ENCODE assay signal across 8 cellular contexts in the genomic region with DNA sequence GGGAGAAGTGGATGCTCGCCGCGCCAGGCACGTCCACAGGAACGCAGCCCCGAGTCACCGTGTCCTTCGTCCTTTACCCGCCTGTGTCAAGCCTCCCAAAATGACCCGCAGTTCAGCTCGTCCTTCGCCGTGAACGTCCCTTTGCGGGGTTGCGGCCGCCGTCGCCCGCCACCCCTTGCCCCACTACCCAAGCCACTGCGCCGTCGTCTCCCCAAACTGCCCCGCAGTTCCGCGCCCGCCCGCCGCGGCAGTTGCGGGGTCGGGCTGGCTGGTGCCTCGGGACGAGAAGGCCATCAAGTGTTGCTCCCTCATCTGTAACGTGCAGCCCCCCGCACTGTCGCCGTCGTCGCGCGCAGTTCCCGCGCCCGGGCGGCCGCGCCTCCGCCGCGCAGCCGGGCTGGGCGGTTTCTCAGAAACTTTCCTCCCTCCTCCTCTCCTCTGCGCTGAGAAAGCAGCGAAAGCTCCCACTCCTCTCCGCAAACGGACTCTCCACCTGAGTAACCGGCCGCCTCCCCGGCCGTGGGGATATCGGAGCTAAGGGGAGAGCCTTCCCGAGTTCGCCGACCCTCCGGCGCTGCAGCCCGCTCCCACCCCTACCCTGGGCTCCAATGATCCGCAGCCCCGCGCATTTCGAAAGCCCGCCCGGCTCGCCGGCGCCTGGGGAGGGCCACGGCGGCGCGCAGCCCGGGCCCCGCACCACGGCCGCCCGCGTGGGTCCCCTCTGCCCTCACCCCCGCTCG. TPM values are rescaled to one million over a fixed set of nuclear protein-coding genes. Genes with fewer than 3 reads are reported as not detected.
A peak's percentile ranks its signal among the peaks of the same experiment; 100 is the strongest.
DNase-seq lines count a peak whose midpoint lies in the region; ATAC-seq and TF ChIP-seq lines count a peak whose summit lies in the region.

No MANE protein-coding gene starts in this region.

- peak overlapping the region; percentile 92 for H3K4me3 ChIP-seq in CD8-positive, alpha-beta T cell (ENCODE audit: low read depth, low read length)
- H3K4me3 ChIP-seq in KMS-11 (IDR thresholded peaks at IDR 0.05; ENCODE audit: insufficient read depth, low read depth, low read length), result no peak overlapping the region

- peaks cover 86% of the 10 kb centered on the region for H3K79me2 ChIP-seq in KMS-11 (ENCODE audit: insufficient read depth, low read depth)

- H3K4me1 Mint-ChIP-seq in CD8-positive, alpha-beta T cell (ENCODE audit: low read depth), result peaks cover 52% of the 10 kb centered on the region
- H3K4me1 Mint-ChIP-seq in activated CD8-positive, alpha-beta T cell treated with anti-CD3 and anti-CD28 coated beads for 36 hours (ENCODE audit: low read depth), result peaks cover 39% of the 10 kb centered on the region
- peaks cover 16% of the 10 kb centered on the region for H3K4me1 Mint-ChIP-seq in type B pancreatic cell (ENCODE audit: unreplicated experiment)

- no peak for TF ChIP-seq CTCF in CD8-positive, alpha-beta T cell (IDR thresholded peaks at IDR 0.05)
- no peak for TF ChIP-seq CTCF in KMS-11 (conservative IDR thresholded peaks at IDR 0.05; ENCODE audit: low read depth, low read length)
- TF ChIP-seq CTCF in activated CD8-positive, alpha-beta T cell treated with anti-CD3 and anti-CD28 coated beads for 36 hours (IDR thresholded peaks at IDR 0.05), result no peak
- no peak for TF ChIP-seq CTCF in type B pancreatic cell (conservative IDR thresholded peaks at IDR 0.05)

- H3K27me3 Mint-ChIP-seq in CD8-positive, alpha-beta T cell (ENCODE audit: low read depth), result no peaks in the 10 kb centered on the region
- H3K27me3 Mint-ChIP-seq in activated CD8-positive, alpha-beta T cell treated with anti-CD3 and anti-CD28 coated beads for 36 hours, result no peaks in the 10 kb centered on the region
- peaks cover 11% of the 10 kb centered on the region for H3K27me3 Mint-ChIP-seq in type B pancreatic cell

- H3K4me3 Mint-ChIP-seq in CD8-positive, alpha-beta T cell, result peak overlapping the region; percentile 94
- peak overlapping the region; percentile 86 for H3K4me3 Mint-ChIP-seq in activated CD8-positive, alpha-beta T cell treated with anti-CD3 and anti-CD28 coated beads for 36 hours
- peak overlapping the region; percentile 92 for H3K4me3 Mint-ChIP-seq in type B pancreatic cell

- intact Hi-C loops in CD8-positive, alpha-beta T cell (cut with DNase I, micrococcal nuclease), result loop anchor here (2.0 to 5.0 kb wide), 2 partner anchors 89 to 1658 kb away; a partner anchor contains a TSS
- intact Hi-C loops in activated CD8-positive, alpha-beta T cell treated with anti-CD3 and anti-CD28 coated beads for 36 hours (cut with micrococcal nuclease), result no loop called here

- no peak for ATAC-seq in CD8-positive, alpha-beta T cell
- ATAC-seq in activated CD8-positive, alpha-beta T cell treated with anti-CD3 and anti-CD28 coated beads for 36 hours, result no peak

- H3K9me3 Mint-ChIP-seq in CD8-positive, alpha-beta T cell, result no peaks in the 10 kb centered on the region
- H3K9me3 Mint-ChIP-seq in activated CD8-positive, alpha-beta T cell treated with anti-CD3 and anti-CD28 coated beads for 36 hours, result no peaks in the 10 kb centered on the region
- H3K9me3 Mint-ChIP-seq in type B pancreatic cell, result no peaks in the 10 kb centered on the region

- POLR2A ChIA-PET in CD8-positive, alpha-beta T cell (lab: Charles Lee), result interaction anchor here (0.7 to 14.5 kb wide), 16 partner anchors 8 to 993 kb away, joined by 3 to 339 read pairs (median 6); a partner anchor contains a TSS
- POLR2A ChIA-PET in activated CD8-positive, alpha-beta T cell treated with anti-CD3 and anti-CD28 coated beads for 36 hours (lab: Charles Lee), result interaction anchor here (0.6 to 7.2 kb wide), 15 partner anchors 9 to 1662 kb away, joined by 3 to 101 read pairs (median 4); a partner anchor contains a TSS

- peaks cover 54% of the 10 kb centered on the region for H3K36me3 Mint-ChIP-seq in CD8-positive, alpha-beta T cell
- peaks cover 70% of the 10 kb centered on the region for H3K36me3 Mint-ChIP-seq in activated CD8-positive, alpha-beta T cell treated with anti-CD3 and anti-CD28 coated beads for 36 hours (ENCODE audit: low read depth)
- peaks cover 37% of the 10 kb centered on the region for H3K36me3 Mint-ChIP-seq in type B pancreatic cell

- H3K9me3 ChIP-seq in CD8-positive, alpha-beta T cell (ENCODE audit: low read length), result no peaks in the 10 kb centered on the region

- H3K27ac ChIP-seq in CD8-positive, alpha-beta T cell (ENCODE audit: low read depth, low read length), result peak overlapping the region; percentile 97
- H3K27ac ChIP-seq in KMS-11 (peak overlapping the region; percentile 98), epithelial cell of prostate (peak overlapping the region; percentile 97)

- H3K36me3 ChIP-seq in CD8-positive, alpha-beta T cell (ENCODE audit: insufficient read depth, low read length), result peaks cover 20% of the 10 kb centered on the region
- peaks cover 24% of the 10 kb centered on the region; the same call in 1 of the 2 replicates for H3K36me3 ChIP-seq in KMS-11 (ENCODE audit: insufficient read depth)

- H3K9ac ChIP-seq in KMS-11, result peak overlapping the region; percentile 98

- no peaks in the 10 kb centered on the region for H3K27me3 ChIP-seq in CD8-positive, alpha-beta T cell (ENCODE audit: insufficient read depth, low read length)
- H3K27me3 ChIP-seq in KMS-11 (ENCODE audit: insufficient read depth, low read depth), result no peaks in the 10 kb centered on the region

- peak overlapping the region; percentile 84 for H3K4me2 ChIP-seq in KMS-11

- no peak overlapping the region for H2AFZ ChIP-seq in KMS-11 (ENCODE audit: low read depth)

- H3K27ac Mint-ChIP-seq in CD8-positive, alpha-beta T cell, result peak overlapping the region; percentile 97
- peak overlapping the region; percentile 99 for H3K27ac Mint-ChIP-seq in activated CD8-positive, alpha-beta T cell treated with anti-CD3 and anti-CD28 coated beads for 36 hours
- peak overlapping the region; percentile 94 for H3K27ac Mint-ChIP-seq in type B pancreatic cell

- H4K20me1 ChIP-seq in KMS-11 (ENCODE audit: insufficient read depth), result no peaks in the 10 kb centered on the region

- peak in 5 of 7 experiments; percentile 23 to 78 (median 44) for DNase-seq in CD8-positive, alpha-beta T cell
- DNase-seq in activated CD8-positive, alpha-beta T cell treated with anti-CD3 and anti-CD28 coated beads for 36 hours, result peak; percentile 31
- no peak for DNase-seq in epithelial cell of prostate (ENCODE audit: low read depth, low spot score)
- DNase-seq in myocyte (ENCODE audit: low read depth), result peak; percentile 53
- DNase-seq in type B pancreatic cell (ENCODE audit: extremely low spot score, unreplicated experiment), result no peak
- no peak for DNase-seq in DMS79 treated with DMSO at 0.1 percent for 48 hours (lab: John Stamatoyannopoulos, UW)
- no peak for DNase-seq in Kasumi-1 (lab: John Stamatoyannopoulos, UW)

- H3K4me1 ChIP-seq in CD8-positive, alpha-beta T cell (ENCODE audit: insufficient read depth, low read length), result peaks cover 46% of the 10 kb centered on the region
- H3K4me1 ChIP-seq in KMS-11 (ENCODE audit: low read depth, poor library complexity, severe bottlenecking), result peaks cover 19% of the 10 kb centered on the region

- CTCF ChIA-PET in CD8-positive, alpha-beta T cell (lab: Charles Lee), result interaction anchor here (1.1 to 4.1 kb wide), 4 partner anchors 8 to 26 kb away, joined by 3 to 25 read pairs (median 12); no protein-coding TSS in a partner anchor
- CTCF ChIA-PET in activated CD8-positive, alpha-beta T cell treated with anti-CD3 and anti-CD28 coated beads for 36 hours (lab: Charles Lee), result interaction anchor here (1.7 to 2.8 kb wide), 2 partner anchors 10 to 13 kb away, joined by 3 to 11 read pairs; no protein-coding TSS in a partner anchor

RNA-seq across cellular contexts. Expression of a gene that starts 6.7 kb away (rescaled TPM):
- total RNA-seq in CD8-positive, alpha-beta T cell, result 100 to 1,000 TPM; 240 to 245 TPM
- total RNA-seq in activated CD8-positive, alpha-beta T cell treated with anti-CD3 and anti-CD28 coated beads for 36 hours, result 10 to 100 TPM; 39.9 to 40.8 TPM
- 40.4 and 41.4 TPM in 2 replicates for total RNA-seq in myocyte
- polyA plus RNA-seq in myocyte (2012), result 15.6 TPM
- total RNA-seq in type B pancreatic cell (ENCODE audit: low replicate concordance), result 49.6 and 85.5 TPM in 2 replicates

RNA-seq across cellular contexts. Expression of a gene that starts 27.9 kb away (rescaled TPM):
- total RNA-seq in CD8-positive, alpha-beta T cell, result 1 to 10 TPM in 1 of 2 experiments, under 1 TPM in 1; 0.68 to 1.7 TPM
- 10 to 100 TPM; 17.3 to 17.6 TPM for total RNA-seq in activated CD8-positive, alpha-beta T cell treated with anti-CD3 and anti-CD28 coated beads for 36 hours
- not detected in 2 replicates for total RNA-seq in myocyte
- polyA plus RNA-seq in myocyte (2012), result not detected
- total RNA-seq in type B pancreatic cell (ENCODE audit: low replicate concordance), result 1.6 and 3.6 TPM in 2 replicates

Comparison
In these comparisons a context has a peak if more than half of its experiments do, and no peak if none do; other contexts are left out.
1. DNase-seq: peak in CD8-positive, alpha-beta T cell (5 of 7), activated CD8-positive, alpha-beta T cell treated with anti-CD3 and anti-CD28 coated beads for 36 hours (single experiment) and myocyte (single experiment); none in epithelial cell of prostate (single experiment), type B pancreatic cell (single experiment), DMS79 treated with DMSO at 0.1 percent for 48 hours (single experiment) and Kasumi-1 (0 of 2).
2. Peak in every context shown above with its lines, with median percentiles within 50 percentile points of each other: H3K27ac ChIP-seq, H3K27ac Mint-ChIP-seq and H3K4me3 Mint-ChIP-seq.